Comparison of ENCODE assay signal across 1 cellular context in the genomic region with DNA sequence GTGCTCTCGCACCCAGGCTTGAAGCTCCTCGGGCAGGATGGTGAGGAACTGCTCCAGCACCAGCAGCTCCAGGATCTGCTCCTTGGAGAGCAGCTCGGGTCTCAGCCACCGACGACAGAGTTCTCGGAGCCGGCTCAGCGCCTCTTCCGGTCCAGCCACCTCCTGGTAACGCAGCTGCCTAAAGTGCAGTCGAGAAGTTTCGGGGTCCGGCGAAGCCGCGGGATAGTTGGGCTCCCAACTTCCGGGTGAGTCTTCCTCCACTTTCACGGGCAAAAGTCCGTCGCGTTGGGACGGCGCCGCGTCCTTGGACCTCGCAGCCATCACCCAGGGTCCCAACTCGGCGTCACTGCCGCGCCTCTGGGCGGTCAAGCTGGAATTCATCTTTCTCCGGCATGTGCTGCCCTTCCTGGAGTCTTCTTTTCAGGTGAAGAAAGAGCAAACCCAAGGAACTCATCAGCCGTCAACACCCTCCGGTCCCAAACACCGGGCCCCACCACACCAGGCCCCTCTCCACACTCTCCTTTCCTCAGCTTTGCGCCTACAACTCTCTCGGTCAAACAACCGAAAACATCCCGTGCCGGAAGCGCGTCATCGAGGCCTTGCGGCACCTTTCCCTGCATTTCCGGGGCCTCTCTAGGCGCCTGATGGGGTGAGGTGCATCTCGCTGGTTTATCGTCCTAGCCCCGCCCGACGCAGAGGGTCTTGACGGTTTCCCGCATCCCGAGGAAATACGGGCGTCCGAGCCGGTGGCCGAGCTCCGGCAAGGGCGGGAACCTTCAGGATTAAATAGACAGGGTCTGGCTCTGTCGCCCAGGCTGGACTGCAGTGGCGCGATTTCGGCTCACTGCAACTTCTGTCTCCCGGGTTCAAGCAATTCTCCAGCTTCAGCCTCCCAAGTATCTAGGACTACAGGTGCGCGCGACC.
TF ChIP-seq lines count a peak whose summit lies in the region.

A gene (minus strand): TSS at position 569 of the 924 bp plus-strand sequence. CDS start 188 bp downstream, at position 381.

TF ChIP-seq in K562, 482 proteins besides CTCF, POLR2A, EP300 and RAD21 (continued from another document and continues in another):
- TF ChIP-seq, protein P1, sequence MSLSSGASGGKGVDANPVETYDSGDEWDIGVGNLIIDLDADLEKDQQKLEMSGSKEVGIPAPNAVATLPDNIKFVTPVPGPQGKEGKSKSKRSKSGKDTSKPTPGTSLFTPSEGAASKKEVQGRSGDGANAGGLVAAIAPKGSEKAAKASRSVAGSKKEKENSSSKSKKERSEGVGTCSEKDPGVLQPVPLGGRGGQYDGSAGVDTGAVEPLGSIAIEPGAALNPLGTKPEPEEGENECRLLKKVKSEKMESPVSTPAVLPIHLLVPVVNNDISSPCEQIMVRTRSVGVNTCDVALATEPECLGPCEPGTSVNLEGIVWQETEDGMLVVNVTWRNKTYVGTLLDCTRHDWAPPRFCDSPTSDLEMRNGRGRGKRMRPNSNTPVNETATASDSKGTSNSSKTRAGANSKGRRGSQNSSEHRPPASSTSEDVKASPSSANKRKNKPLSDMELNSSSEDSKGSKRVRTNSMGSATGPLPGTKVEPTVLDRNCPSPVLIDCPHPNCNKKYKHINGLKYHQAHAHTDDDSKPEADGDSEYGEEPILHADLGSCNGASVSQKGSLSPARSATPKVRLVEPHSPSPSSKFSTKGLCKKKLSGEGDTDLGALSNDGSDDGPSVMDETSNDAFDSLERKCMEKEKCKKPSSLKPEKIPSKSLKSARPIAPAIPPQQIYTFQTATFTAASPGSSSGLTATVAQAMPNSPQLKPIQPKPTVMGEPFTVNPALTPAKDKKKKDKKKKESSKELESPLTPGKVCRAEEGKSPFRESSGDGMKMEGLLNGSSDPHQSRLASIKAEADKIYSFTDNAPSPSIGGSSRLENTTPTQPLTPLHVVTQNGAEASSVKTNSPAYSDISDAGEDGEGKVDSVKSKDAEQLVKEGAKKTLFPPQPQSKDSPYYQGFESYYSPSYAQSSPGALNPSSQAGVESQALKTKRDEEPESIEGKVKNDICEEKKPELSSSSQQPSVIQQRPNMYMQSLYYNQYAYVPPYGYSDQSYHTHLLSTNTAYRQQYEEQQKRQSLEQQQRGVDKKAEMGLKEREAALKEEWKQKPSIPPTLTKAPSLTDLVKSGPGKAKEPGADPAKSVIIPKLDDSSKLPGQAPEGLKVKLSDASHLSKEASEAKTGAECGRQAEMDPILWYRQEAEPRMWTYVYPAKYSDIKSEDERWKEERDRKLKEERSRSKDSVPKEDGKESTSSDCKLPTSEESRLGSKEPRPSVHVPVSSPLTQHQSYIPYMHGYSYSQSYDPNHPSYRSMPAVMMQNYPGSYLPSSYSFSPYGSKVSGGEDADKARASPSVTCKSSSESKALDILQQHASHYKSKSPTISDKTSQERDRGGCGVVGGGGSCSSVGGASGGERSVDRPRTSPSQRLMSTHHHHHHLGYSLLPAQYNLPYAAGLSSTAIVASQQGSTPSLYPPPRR (CRISPR knock-in tag; IDR thresholded peaks at IDR 0.05; ENCODE audit: borderline replicate concordance): no peak
- no peak for TF ChIP-seq SMAD2 (IDR thresholded peaks at IDR 0.05; ENCODE audit: low read depth, low read length)
- TF ChIP-seq ZFX (CRISPR knock-in tag; IDR thresholded peaks at IDR 0.05): peak; percentile 80
- TF ChIP-seq, protein P2, sequence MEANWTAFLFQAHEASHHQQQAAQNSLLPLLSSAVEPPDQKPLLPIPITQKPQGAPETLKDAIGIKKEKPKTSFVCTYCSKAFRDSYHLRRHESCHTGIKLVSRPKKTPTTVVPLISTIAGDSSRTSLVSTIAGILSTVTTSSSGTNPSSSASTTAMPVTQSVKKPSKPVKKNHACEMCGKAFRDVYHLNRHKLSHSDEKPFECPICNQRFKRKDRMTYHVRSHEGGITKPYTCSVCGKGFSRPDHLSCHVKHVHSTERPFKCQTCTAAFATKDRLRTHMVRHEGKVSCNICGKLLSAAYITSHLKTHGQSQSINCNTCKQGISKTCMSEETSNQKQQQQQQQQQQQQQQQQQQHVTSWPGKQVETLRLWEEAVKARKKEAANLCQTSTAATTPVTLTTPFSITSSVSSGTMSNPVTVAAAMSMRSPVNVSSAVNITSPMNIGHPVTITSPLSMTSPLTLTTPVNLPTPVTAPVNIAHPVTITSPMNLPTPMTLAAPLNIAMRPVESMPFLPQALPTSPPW (CRISPR knock-in tag; IDR thresholded peaks at IDR 0.05): peak; percentile 85
- TF ChIP-seq, protein P3, sequence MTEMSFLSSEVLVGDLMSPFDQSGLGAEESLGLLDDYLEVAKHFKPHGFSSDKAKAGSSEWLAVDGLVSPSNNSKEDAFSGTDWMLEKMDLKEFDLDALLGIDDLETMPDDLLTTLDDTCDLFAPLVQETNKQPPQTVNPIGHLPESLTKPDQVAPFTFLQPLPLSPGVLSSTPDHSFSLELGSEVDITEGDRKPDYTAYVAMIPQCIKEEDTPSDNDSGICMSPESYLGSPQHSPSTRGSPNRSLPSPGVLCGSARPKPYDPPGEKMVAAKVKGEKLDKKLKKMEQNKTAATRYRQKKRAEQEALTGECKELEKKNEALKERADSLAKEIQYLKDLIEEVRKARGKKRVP (CRISPR knock-in tag; IDR thresholded peaks at IDR 0.05): no peak
- TF ChIP-seq, protein P4, sequence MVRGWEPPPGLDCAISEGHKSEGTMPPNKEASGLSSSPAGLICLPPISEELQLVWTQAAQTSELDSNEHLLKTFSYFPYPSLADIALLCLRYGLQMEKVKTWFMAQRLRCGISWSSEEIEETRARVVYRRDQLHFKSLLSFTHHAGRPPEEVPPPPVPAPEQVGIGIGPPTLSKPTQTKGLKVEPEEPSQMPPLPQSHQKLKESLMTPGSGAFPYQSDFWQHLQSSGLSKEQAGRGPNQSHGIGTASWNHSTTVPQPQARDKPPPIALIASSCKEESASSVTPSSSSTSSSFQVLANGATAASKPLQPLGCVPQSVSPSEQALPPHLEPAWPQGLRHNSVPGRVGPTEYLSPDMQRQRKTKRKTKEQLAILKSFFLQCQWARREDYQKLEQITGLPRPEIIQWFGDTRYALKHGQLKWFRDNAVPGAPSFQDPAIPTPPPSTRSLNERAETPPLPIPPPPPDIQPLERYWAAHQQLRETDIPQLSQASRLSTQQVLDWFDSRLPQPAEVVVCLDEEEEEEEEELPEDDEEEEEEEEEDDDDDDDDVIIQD (CRISPR knock-in tag; IDR thresholded peaks at IDR 0.05): no peak; the same call in 1 of the 2 replicates
- TF ChIP-seq RBM17 (IDR thresholded peaks at IDR 0.05; ENCODE audit: borderline replicate concordance, low read depth, low read length): no peak
- no peak for TF ChIP-seq SAFB (IDR thresholded peaks at IDR 0.05; ENCODE audit: borderline replicate concordance, low read depth, low read length)
- TF ChIP-seq KDM4B (IDR thresholded peaks at IDR 0.05; ENCODE audit: borderline replicate concordance in 2 of 2, low read depth in 1 of 2): peak in 1 of 2 experiments; percentile 96; a peak in 2 of 4 replicates
- TF ChIP-seq, protein P5, sequence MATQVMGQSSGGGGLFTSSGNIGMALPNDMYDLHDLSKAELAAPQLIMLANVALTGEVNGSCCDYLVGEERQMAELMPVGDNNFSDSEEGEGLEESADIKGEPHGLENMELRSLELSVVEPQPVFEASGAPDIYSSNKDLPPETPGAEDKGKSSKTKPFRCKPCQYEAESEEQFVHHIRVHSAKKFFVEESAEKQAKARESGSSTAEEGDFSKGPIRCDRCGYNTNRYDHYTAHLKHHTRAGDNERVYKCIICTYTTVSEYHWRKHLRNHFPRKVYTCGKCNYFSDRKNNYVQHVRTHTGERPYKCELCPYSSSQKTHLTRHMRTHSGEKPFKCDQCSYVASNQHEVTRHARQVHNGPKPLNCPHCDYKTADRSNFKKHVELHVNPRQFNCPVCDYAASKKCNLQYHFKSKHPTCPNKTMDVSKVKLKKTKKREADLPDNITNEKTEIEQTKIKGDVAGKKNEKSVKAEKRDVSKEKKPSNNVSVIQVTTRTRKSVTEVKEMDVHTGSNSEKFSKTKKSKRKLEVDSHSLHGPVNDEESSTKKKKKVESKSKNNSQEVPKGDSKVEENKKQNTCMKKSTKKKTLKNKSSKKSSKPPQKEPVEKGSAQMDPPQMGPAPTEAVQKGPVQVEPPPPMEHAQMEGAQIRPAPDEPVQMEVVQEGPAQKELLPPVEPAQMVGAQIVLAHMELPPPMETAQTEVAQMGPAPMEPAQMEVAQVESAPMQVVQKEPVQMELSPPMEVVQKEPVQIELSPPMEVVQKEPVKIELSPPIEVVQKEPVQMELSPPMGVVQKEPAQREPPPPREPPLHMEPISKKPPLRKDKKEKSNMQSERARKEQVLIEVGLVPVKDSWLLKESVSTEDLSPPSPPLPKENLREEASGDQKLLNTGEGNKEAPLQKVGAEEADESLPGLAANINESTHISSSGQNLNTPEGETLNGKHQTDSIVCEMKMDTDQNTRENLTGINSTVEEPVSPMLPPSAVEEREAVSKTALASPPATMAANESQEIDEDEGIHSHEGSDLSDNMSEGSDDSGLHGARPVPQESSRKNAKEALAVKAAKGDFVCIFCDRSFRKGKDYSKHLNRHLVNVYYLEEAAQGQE (CRISPR knock-in tag; IDR thresholded peaks at IDR 0.05; ENCODE audit: low read depth): no peak
- TF ChIP-seq SREBF1 (IDR thresholded peaks at IDR 0.05; ENCODE audit: borderline replicate concordance, low read depth, low read length): peak; percentile 77; the same call in 1 of the 2 replicates
- no peak for TF ChIP-seq ZNF121 (CRISPR knock-in tag; conservative IDR thresholded peaks at IDR 0.05)
- 0 out of 2 replicates have a peak, but pooled peaks have one; percentile 66 for TF ChIP-seq NBN (IDR thresholded peaks at IDR 0.05; ENCODE audit: low read depth)
- TF ChIP-seq CBX2 (IDR thresholded peaks at IDR 0.05; ENCODE audit: insufficient read depth, low read length, poor library complexity, severe bottlenecking): no peak
- TF ChIP-seq HDAC6 (IDR thresholded peaks at IDR 0.05; ENCODE audit: low read depth, low read length): no peak
- TF ChIP-seq ZNF12 (CRISPR knock-in tag; IDR thresholded peaks at IDR 0.05): no peak
- TF ChIP-seq, protein P6, sequence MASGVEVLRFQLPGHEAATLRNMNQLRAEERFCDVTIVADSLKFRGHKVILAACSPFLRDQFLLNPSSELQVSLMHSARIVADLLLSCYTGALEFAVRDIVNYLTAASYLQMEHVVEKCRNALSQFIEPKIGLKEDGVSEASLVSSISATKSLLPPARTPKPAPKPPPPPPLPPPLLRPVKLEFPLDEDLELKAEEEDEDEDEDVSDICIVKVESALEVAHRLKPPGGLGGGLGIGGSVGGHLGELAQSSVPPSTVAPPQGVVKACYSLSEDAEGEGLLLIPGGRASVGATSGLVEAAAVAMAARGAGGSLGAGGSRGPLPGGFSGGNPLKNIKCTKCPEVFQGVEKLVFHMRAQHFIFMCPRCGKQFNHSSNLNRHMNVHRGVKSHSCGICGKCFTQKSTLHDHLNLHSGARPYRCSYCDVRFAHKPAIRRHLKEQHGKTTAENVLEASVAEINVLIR (CRISPR knock-in tag; IDR thresholded peaks at IDR 0.05): peak; percentile 91
- TF ChIP-seq KAT7 (CRISPR knock-in tag; IDR thresholded peaks at IDR 0.05; ENCODE audit: borderline replicate concordance): 0 out of 2 replicates have a peak, but pooled peaks have one; percentile 80
- TF ChIP-seq TAL1 (IDR thresholded peaks at IDR 0.05): no peak
- TF ChIP-seq STAG1 (CRISPR knock-in tag; IDR thresholded peaks at IDR 0.05; ENCODE audit: borderline replicate concordance): no peak
- TF ChIP-seq TBP (optimal IDR thresholded peaks at IDR 0.05; ENCODE audit: low read depth, low read length): peak; percentile 90
- TF ChIP-seq ZNF311 (CRISPR knock-in tag; IDR thresholded peaks at IDR 0.05): no peak
- no peak for TF ChIP-seq ZNF134 (CRISPR knock-in tag; conservative IDR thresholded peaks at IDR 0.05)
- no peak for TF ChIP-seq E2F3 (CRISPR knock-in tag; IDR thresholded peaks at IDR 0.05)
- TF ChIP-seq, protein P7, sequence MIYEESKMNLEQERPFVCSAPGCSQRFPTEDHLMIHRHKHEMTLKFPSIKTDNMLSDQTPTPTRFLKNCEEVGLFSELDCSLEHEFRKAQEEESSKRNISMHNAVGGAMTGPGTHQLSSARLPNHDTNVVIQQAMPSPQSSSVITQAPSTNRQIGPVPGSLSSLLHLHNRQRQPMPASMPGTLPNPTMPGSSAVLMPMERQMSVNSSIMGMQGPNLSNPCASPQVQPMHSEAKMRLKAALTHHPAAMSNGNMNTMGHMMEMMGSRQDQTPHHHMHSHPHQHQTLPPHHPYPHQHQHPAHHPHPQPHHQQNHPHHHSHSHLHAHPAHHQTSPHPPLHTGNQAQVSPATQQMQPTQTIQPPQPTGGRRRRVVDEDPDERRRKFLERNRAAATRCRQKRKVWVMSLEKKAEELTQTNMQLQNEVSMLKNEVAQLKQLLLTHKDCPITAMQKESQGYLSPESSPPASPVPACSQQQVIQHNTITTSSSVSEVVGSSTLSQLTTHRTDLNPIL (CRISPR knock-in tag; IDR thresholded peaks at IDR 0.05): 0 out of 2 replicates have a peak, but pooled peaks have one; percentile 44
- TF ChIP-seq, protein P8, sequence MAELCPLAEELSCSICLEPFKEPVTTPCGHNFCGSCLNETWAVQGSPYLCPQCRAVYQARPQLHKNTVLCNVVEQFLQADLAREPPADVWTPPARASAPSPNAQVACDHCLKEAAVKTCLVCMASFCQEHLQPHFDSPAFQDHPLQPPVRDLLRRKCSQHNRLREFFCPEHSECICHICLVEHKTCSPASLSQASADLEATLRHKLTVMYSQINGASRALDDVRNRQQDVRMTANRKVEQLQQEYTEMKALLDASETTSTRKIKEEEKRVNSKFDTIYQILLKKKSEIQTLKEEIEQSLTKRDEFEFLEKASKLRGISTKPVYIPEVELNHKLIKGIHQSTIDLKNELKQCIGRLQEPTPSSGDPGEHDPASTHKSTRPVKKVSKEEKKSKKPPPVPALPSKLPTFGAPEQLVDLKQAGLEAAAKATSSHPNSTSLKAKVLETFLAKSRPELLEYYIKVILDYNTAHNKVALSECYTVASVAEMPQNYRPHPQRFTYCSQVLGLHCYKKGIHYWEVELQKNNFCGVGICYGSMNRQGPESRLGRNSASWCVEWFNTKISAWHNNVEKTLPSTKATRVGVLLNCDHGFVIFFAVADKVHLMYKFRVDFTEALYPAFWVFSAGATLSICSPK (IDR thresholded peaks at IDR 0.05; ENCODE audit: borderline replicate concordance): no peak
- peak; percentile 50; the same call in 1 of the 2 replicates for TF ChIP-seq EHMT2 (IDR thresholded peaks at IDR 0.05)
- no peak for TF ChIP-seq ZNF184 (CRISPR knock-in tag; IDR thresholded peaks at IDR 0.05)
- 0 out of 2 replicates have a peak, but pooled peaks have one; percentile 16 for TF ChIP-seq SMAD4 (CRISPR knock-in tag; conservative IDR thresholded peaks at IDR 0.05)
- TF ChIP-seq, protein P9, sequence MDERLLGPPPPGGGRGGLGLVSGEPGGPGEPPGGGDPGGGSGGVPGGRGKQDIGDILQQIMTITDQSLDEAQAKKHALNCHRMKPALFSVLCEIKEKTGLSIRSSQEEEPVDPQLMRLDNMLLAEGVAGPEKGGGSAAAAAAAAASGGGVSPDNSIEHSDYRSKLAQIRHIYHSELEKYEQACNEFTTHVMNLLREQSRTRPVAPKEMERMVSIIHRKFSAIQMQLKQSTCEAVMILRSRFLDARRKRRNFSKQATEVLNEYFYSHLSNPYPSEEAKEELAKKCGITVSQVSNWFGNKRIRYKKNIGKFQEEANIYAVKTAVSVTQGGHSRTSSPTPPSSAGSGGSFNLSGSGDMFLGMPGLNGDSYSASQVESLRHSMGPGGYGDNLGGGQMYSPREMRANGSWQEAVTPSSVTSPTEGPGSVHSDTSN (CRISPR knock-in tag; IDR thresholded peaks at IDR 0.05; ENCODE audit: low read depth): no peak
- TF ChIP-seq, protein P9 (tag; conservative IDR thresholded peaks at IDR 0.05; ENCODE audit: low read depth): no peak
- peak; percentile 75 for TF ChIP-seq KDM5B (IDR thresholded peaks at IDR 0.05; ENCODE audit: insufficient replicate concordance, low read depth, low read length)
